1 cellular context compared by ENCODE assay signal in the genomic region with DNA sequence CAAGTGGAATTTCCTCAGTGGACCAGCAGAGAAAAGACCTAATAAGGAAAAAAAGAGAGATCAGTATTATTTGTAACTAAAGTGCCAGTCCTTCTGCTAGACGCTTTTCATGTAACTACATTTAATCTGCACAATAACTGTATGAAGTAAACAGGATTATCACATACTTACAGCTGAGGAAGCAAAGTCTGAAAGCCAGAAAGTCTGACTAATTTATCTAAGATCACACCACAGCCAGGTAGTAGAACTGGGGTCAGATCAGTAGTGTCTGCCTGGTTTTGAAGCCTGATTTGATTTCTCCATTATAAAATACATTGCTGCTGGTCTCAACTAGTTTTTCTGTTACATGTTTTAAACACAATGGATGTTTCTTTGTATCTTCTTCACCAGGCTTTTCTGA.
TF ChIP-seq lines count a peak whose summit lies in the region.

No MANE protein-coding gene starts in this region.

TF ChIP-seq in SK-N-SH treated with all-trans-retinoic acid at 6 μM for 48 hours, 23 proteins besides CTCF, POLR2A, EP300 and RAD21 (continued from another document):
- TF ChIP-seq ZFP3 (CRISPR knock-in tag; IDR thresholded peaks at IDR 0.05), result no peak
- TF ChIP-seq, protein P1, sequence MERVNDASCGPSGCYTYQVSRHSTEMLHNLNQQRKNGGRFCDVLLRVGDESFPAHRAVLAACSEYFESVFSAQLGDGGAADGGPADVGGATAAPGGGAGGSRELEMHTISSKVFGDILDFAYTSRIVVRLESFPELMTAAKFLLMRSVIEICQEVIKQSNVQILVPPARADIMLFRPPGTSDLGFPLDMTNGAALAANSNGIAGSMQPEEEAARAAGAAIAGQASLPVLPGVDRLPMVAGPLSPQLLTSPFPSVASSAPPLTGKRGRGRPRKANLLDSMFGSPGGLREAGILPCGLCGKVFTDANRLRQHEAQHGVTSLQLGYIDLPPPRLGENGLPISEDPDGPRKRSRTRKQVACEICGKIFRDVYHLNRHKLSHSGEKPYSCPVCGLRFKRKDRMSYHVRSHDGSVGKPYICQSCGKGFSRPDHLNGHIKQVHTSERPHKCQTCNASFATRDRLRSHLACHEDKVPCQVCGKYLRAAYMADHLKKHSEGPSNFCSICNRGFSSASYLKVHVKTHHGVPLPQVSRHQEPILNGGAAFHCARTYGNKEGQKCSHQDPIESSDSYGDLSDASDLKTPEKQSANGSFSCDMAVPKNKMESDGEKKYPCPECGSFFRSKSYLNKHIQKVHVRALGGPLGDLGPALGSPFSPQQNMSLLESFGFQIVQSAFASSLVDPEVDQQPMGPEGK (CRISPR knock-in tag; IDR thresholded peaks at IDR 0.05; ENCODE audit: borderline replicate concordance), result no peak
- TF ChIP-seq, protein P2, sequence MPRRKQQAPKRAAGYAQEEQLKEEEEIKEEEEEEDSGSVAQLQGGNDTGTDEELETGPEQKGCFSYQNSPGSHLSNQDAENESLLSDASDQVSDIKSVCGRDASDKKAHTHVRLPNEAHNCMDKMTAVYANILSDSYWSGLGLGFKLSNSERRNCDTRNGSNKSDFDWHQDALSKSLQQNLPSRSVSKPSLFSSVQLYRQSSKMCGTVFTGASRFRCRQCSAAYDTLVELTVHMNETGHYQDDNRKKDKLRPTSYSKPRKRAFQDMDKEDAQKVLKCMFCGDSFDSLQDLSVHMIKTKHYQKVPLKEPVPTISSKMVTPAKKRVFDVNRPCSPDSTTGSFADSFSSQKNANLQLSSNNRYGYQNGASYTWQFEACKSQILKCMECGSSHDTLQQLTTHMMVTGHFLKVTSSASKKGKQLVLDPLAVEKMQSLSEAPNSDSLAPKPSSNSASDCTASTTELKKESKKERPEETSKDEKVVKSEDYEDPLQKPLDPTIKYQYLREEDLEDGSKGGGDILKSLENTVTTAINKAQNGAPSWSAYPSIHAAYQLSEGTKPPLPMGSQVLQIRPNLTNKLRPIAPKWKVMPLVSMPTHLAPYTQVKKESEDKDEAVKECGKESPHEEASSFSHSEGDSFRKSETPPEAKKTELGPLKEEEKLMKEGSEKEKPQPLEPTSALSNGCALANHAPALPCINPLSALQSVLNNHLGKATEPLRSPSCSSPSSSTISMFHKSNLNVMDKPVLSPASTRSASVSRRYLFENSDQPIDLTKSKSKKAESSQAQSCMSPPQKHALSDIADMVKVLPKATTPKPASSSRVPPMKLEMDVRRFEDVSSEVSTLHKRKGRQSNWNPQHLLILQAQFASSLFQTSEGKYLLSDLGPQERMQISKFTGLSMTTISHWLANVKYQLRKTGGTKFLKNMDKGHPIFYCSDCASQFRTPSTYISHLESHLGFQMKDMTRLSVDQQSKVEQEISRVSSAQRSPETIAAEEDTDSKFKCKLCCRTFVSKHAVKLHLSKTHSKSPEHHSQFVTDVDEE (CRISPR knock-in tag; IDR thresholded peaks at IDR 0.05), result no peak
- TF ChIP-seq GLIS3 (CRISPR knock-in tag; IDR thresholded peaks at IDR 0.05), result no peak
